ENCODE assay signal across 9 cellular contexts in genomic region chr10:35058134-35058533, GRCh38. TPM values are rescaled to one million over a fixed set of nuclear protein-coding genes. Genes with fewer than 3 reads are reported as not detected.
DNase-seq lines count a peak whose midpoint lies in the region; ATAC-seq and TF ChIP-seq lines count a peak whose summit lies in the region.
"Had no signal": no experiment of that assay in that cellular context is flagged by ENCODE, and none has a peak within 500 bp of the region (broad histone marks: within the 10 kb centered on the region; RNA-seq: fewer than 3 reads in every experiment).

No MANE protein-coding gene starts in this region.

- H3K27ac ChIP-seq in SK-N-SH (ENCODE audit: low read depth in 2 of 2, low read length in 1 of 2) (peak overlapping the region; percentile 68 to 93; a peak in 3 of 4 replicates), right cardiac atrium (ENCODE audit: low read length) (no peak overlapping the region)
- H3K27ac ChIP-seq: thoracic aorta had no signal

- H3K79me2 ChIP-seq in SK-N-SH (ENCODE audit: insufficient read depth), result peaks cover 34% of the 10 kb centered on the region; the same call in 1 of the 2 replicates

- H2AFZ ChIP-seq in SK-N-SH (ENCODE audit: low read depth), result peak overlapping the region; percentile 31; the same call in 1 of the 2 replicates

- peaks cover 27 to 53% of the 10 kb centered on the region in 2 experiments for H3K36me3 ChIP-seq in SK-N-SH (replicated peaks in 1 of 2; ENCODE audit: control insufficient read depth in 1 of 2, insufficient read depth in 2 of 2, low read length in 1 of 2)

- no peak for TF ChIP-seq RAD21 in SK-N-SH (IDR thresholded peaks at IDR 0.05; ENCODE audit: low read length)

- H3K9ac ChIP-seq in SK-N-SH, result peak overlapping the region; percentile 39; the same call in 1 of the 2 replicates

- H3K9me3 ChIP-seq in SK-N-SH, result no peaks in the 10 kb centered on the region
- no peaks in the 10 kb centered on the region for H3K9me3 ChIP-seq in right cardiac atrium (ENCODE audit: control insufficient read depth, low read length)
- H3K9me3 ChIP-seq: thoracic aorta had no signal

- H3K4me3 ChIP-seq in SK-N-SH (ENCODE audit: low read depth in 2 of 2, low read length in 1 of 2) (no peak overlapping the region), right cardiac atrium (ENCODE audit: low read length) (no peak overlapping the region)
- H3K4me3 ChIP-seq: thoracic aorta had no signal

- peak overlapping the region; percentile 60 for H3K4me2 ChIP-seq in SK-N-SH

- H3K4me1 ChIP-seq in SK-N-SH (ENCODE audit: control insufficient read depth in 1 of 2, insufficient read depth in 2 of 2, low read depth in 1 of 2, low read length in 1 of 2), result peaks cover 0 to 39% of the 10 kb centered on the region in 2 experiments
- peaks cover 2% of the 10 kb centered on the region for H3K4me1 ChIP-seq in right cardiac atrium (ENCODE audit: control insufficient read depth, insufficient read depth, low read length)

- TF ChIP-seq EP300 in SK-N-SH (IDR thresholded peaks at IDR 0.05; ENCODE audit: borderline replicate concordance in 1 of 2, low read depth in 1 of 2, low read length in 1 of 2), result peak; percentile 37 to 95; a peak in 3 of 4 replicates

- WGBS in SK-N-SH (ENCODE audit: low lambda C conversion rate), result 7% methylated on average over 6 of the region's 6 CpGs
- WGBS in right cardiac atrium, result 63% methylated on average over 6 of the region's 6 CpGs

- no peak for TF ChIP-seq CTCF in SK-N-SH (IDR thresholded peaks at IDR 0.05)

- DNase-seq in GM03348 (ENCODE audit: low spot score), result peak; percentile 89
- DNase-seq in SK-N-SH, result no peak
- peak; percentile 81 for DNase-seq in kidney glomerular epithelial cell (lab: John Stamatoyannopoulos, UW)
- no peak for DNase-seq in right cardiac atrium
- DNase-seq in NCI-H1092 (lab: John Stamatoyannopoulos, UW), result no peak
- DNase-seq in activated CD4-positive, alpha-beta T cell treated with anti-CD3 and anti-CD28 coated beads for 4 hours, result no peak

- H3K27me3 ChIP-seq in SK-N-SH (ENCODE audit: insufficient read depth), result no peaks in the 10 kb centered on the region
- H3K27me3 ChIP-seq in right cardiac atrium (ENCODE audit: control insufficient read depth, insufficient read depth), result no peaks in the 10 kb centered on the region

- no peaks in the 10 kb centered on the region for H3K9me2 ChIP-seq in SK-N-SH

- CTCF ChIA-PET in SK-N-SH (lab: Yijun Ruan, JAX), result no interaction called here

- POLR2A ChIA-PET in SK-N-SH (lab: Yijun Ruan, JAX), result no interaction called here

- intact Hi-C loops in right cardiac atrium (cut with DNase I), result no loop called here

- no peaks in the 10 kb centered on the region for H4K20me1 ChIP-seq in SK-N-SH (ENCODE audit: insufficient read depth)

- peaks cover 25% of the 10 kb centered on the region for H3F3A ChIP-seq in SK-N-SH (replicated peaks; ENCODE audit: insufficient read depth)

- peak; percentile 76 for ATAC-seq in HG02642 (IDR thresholded peaks at IDR 0.05; ENCODE audit: poor library complexity, unreplicated experiment)
- no peak for ATAC-seq in right cardiac atrium
- no peak for ATAC-seq in GM19023 (IDR thresholded peaks at IDR 0.05; ENCODE audit: unreplicated experiment)

TF ChIP-seq in SK-N-SH, 30 proteins besides CTCF, POLR2A, EP300 and RAD21 (continues in another document):
- TF ChIP-seq FOSL2 (IDR thresholded peaks at IDR 0.05; ENCODE audit: borderline replicate concordance, low read depth) (peak; percentile 92), RCOR1 (IDR thresholded peaks at IDR 0.05; ENCODE audit: low read length) (no peak), POLR2AphosphoS5 (IDR thresholded peaks at IDR 0.05; ENCODE audit: low read depth, low read length) (peak; percentile 76; the same call in 1 of the 2 replicates), SIN3A (IDR thresholded peaks at IDR 0.05; ENCODE audit: borderline replicate concordance, low read depth, low read length) (peak; percentile 65; the same call in 1 of the 2 replicates), CHD2 (IDR thresholded peaks at IDR 0.05; ENCODE audit: low read length, partially characterized antibody) (no peak), USF1 (IDR thresholded peaks at IDR 0.05; ENCODE audit: borderline replicate concordance, low read depth) (0 out of 2 replicates have a peak, but pooled peaks have one; percentile 10), FOXM1 (IDR thresholded peaks at IDR 0.05; ENCODE audit: low read depth) (peak; percentile 77; the same call in 1 of the 2 replicates), ZBTB33 (IDR thresholded peaks at IDR 0.05; ENCODE audit: borderline replicate concordance, low read depth) (0 out of 2 replicates have a peak, but pooled peaks have one; percentile 42), EZH2phosphoT487 (IDR thresholded peaks at IDR 0.05; ENCODE audit: borderline replicate concordance, low read depth) (no peak), RXRA (IDR thresholded peaks at IDR 0.05; ENCODE audit: borderline replicate concordance, low read depth) (peak; percentile 70; the same call in 1 of the 2 replicates), MXI1 (IDR thresholded peaks at IDR 0.05; ENCODE audit: low read depth, low read length) (no peak), TCF12 (IDR thresholded peaks at IDR 0.05) (peak; percentile 98), GATA2 (CRISPR knock-in tag; IDR thresholded peaks at IDR 0.05) (no peak), GABPA (IDR thresholded peaks at IDR 0.05; ENCODE audit: low read depth) (peak; percentile 34), TEAD4 (IDR thresholded peaks at IDR 0.05; ENCODE audit: borderline replicate concordance, insufficient read depth) (peak; percentile 91), SMC3 (IDR thresholded peaks at IDR 0.05; ENCODE audit: low read depth, low read length) (no peak), ELF1 (IDR thresholded peaks at IDR 0.05) (peak; percentile 56; the same call in 1 of the 2 replicates), TAF1 (IDR thresholded peaks at IDR 0.05; ENCODE audit: borderline replicate concordance, low read depth, low read length) (peak; percentile 42; the same call in 1 of the 2 replicates), RFX5 (IDR thresholded peaks at IDR 0.05; ENCODE audit: low read length) (no peak), MEF2A (IDR thresholded peaks at IDR 0.05; ENCODE audit: borderline replicate concordance, low read depth) (peak; percentile 67; the same call in 1 of the 2 replicates)
- TF ChIP-seq, protein P1, sequence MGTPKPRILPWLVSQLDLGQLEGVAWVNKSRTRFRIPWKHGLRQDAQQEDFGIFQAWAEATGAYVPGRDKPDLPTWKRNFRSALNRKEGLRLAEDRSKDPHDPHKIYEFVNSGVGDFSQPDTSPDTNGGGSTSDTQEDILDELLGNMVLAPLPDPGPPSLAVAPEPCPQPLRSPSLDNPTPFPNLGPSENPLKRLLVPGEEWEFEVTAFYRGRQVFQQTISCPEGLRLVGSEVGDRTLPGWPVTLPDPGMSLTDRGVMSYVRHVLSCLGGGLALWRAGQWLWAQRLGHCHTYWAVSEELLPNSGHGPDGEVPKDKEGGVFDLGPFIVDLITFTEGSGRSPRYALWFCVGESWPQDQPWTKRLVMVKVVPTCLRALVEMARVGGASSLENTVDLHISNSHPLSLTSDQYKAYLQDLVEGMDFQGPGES (IDR thresholded peaks at IDR 0.05; ENCODE audit: low read depth, low read length), result no peak
- TF ChIP-seq, protein P2, sequence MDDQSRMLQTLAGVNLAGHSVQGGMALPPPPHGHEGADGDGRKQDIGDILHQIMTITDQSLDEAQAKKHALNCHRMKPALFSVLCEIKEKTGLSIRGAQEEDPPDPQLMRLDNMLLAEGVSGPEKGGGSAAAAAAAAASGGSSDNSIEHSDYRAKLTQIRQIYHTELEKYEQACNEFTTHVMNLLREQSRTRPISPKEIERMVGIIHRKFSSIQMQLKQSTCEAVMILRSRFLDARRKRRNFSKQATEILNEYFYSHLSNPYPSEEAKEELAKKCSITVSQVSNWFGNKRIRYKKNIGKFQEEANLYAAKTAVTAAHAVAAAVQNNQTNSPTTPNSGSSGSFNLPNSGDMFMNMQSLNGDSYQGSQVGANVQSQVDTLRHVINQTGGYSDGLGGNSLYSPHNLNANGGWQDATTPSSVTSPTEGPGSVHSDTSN (IDR thresholded peaks at IDR 0.05), result peak; percentile 95
- TF ChIP-seq, protein P3, sequence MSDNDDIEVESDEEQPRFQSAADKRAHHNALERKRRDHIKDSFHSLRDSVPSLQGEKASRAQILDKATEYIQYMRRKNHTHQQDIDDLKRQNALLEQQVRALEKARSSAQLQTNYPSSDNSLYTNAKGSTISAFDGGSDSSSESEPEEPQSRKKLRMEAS (IDR thresholded peaks at IDR 0.05; ENCODE audit: low read depth), result no peak

RNA-seq across cellular contexts. Expression of gene CUL2, which starts 32.0 kb away (rescaled TPM):
- polyA plus RNA-seq in SK-N-SH (2012; rRNA removed) (13.1 and 15.0 TPM in 2 replicates), right cardiac atrium (11.7 TPM)
- 20.3 and 22.2 TPM in 2 replicates for polyA plus RNA-seq in SK-N-SH (2012; cell fraction: cytosol; rRNA removed)
- polyA plus RNA-seq in SK-N-SH (2012; cell fraction: nucleus; rRNA removed), result 10.8 and 18.2 TPM in 2 replicates
- total RNA-seq in right cardiac atrium, result 10 to 100 TPM; 26.8 to 33.1 (median 29.7) TPM

Comparison
In these comparisons a context has a peak if more than half of its experiments do, and no peak if none do; other contexts are left out.
1. DNase-seq: peak in GM03348 (single experiment) and kidney glomerular epithelial cell (single experiment); none in SK-N-SH (single experiment), right cardiac atrium (0 of 3), NCI-H1092 (single experiment) and activated CD4-positive, alpha-beta T cell treated with anti-CD3 and anti-CD28 coated beads for 4 hours (0 of 2).